3 cellular contexts compared by ENCODE assay signal in the genomic region with DNA sequence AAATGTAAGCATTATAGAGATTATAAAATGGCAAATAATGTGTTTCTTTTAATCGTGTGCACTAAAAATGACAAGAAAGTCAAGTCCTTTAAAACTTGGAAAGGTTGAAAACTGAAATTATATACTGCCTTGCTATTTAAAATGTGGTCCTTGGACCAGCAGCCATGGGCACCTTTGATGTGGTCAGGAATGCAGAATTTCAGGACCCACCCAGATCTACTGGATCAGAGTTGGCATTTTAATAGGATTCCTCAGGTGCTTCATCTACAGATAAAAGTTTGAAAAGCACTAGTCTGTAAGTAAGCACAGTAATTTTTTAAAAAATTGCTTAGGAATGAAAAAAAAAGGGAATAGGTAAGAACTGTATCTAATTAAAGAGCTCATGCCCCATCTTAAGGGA. TPM values are rescaled to one million over a fixed set of nuclear protein-coding genes. Genes with fewer than 3 reads are reported as not detected.
"Had no signal": no experiment of that assay in that cellular context is flagged by ENCODE, and none has a peak within 500 bp of the region (broad histone marks: within the 10 kb centered on the region; RNA-seq: fewer than 3 reads in every experiment).

No MANE protein-coding gene starts in this region.

- H3K4me3 ChIP-seq: GM12878 had no signal

- DNase-seq: GDM1, GF-D8 had no signal

RNA-seq across cellular contexts. Expression of a gene that starts 55.8 kb away (rescaled TPM):
- total RNA-seq: GM12878 had no signal
